ENCODE assay signal across 13 cellular contexts in the genomic region with DNA sequence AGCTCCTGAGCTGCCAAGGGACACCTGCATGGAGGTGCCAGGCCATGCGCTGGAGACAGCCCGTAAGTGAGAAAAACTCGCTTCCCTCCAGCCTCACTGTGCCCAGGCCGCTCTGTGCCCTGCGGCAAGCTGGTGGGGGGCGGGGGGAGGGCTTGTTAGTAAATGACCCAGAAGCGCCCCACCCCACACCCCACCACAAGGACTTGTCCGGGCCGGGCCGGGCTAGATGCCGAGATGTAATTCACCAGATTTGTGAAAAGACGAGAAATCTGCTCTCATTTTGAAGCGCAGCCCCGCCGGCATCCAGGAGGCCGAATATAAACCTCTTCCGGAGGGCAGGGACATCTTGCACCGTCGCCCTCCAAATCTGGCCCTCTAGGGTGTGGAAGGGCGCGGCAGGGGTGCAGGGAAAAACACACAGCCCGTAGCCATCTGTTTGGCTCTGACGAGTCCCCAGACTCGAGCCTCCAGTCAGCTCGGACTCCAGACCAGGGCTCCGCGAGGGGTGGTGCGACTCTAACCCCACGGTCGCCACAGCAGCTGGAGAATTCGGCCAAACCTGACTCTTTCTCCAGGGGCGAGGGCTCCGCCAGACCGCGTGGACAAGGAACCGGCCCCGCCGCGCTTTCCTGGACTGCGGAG. TPM values are rescaled to one million over a fixed set of nuclear protein-coding genes. Genes with fewer than 3 reads are reported as not detected.
"Had no signal": no experiment of that assay in that cellular context is flagged by ENCODE, and none has a peak within 500 bp of the region (broad histone marks: within the 10 kb centered on the region; RNA-seq: fewer than 3 reads in every experiment).

No MANE protein-coding gene starts in this region.

- H3K9me3 Mint-ChIP-seq: activated CD8-positive, alpha-beta T cell treated with anti-CD3 and anti-CD28 coated beads for 36 hours; activated T-helper 1 cell treated with anti-CD3 and anti-CD28 coated beads, Interleukin-12 subunit alpha, Interleukin-12 subunit beta, Interleukin-2, Interleukin-4 antibody, amounts not matched to agents 30 ng/mL and 10 ng/mL and 1 ng/mL, durations not matched to agents 14 hours and 24 hours and 36 hours; type B pancreatic cell had no signal

- H3K27ac ChIP-seq: heart left ventricle, left lung had no signal

- H3K27ac Mint-ChIP-seq: activated CD8-positive, alpha-beta T cell treated with anti-CD3 and anti-CD28 coated beads for 36 hours; activated T-helper 1 cell treated with anti-CD3 and anti-CD28 coated beads, Interleukin-12 subunit alpha, Interleukin-12 subunit beta, Interleukin-2, Interleukin-4 antibody, amounts not matched to agents 30 ng/mL and 10 ng/mL and 1 ng/mL, durations not matched to agents 14 hours and 24 hours and 36 hours; type B pancreatic cell had no signal

- H3K4me3 Mint-ChIP-seq: activated CD8-positive, alpha-beta T cell treated with anti-CD3 and anti-CD28 coated beads for 36 hours; activated T-helper 1 cell treated with anti-CD3 and anti-CD28 coated beads, Interleukin-12 subunit alpha, Interleukin-12 subunit beta, Interleukin-2, Interleukin-4 antibody, amounts not matched to agents 30 ng/mL and 10 ng/mL and 1 ng/mL, durations not matched to agents 14 hours and 24 hours and 36 hours; type B pancreatic cell had no signal

- H3K4me3 ChIP-seq: left lung had no signal

- H3K36me3 ChIP-seq: heart left ventricle, left lung had no signal

- DNase-seq: activated CD8-positive, alpha-beta memory T cell treated with anti-CD3 and anti-CD28 coated beads, Interleukin-2, amount 50 U/mL, for 4 hours; activated CD8-positive, alpha-beta T cell treated with anti-CD3 and anti-CD28 coated beads for 36 hours; activated naive CD4-positive, alpha-beta T cell; foreskin melanocyte; heart left ventricle; left lung; right cardiac atrium; stimulated activated naive CD4-positive, alpha-beta T cell treated with Interleukin-2 at 50 U/mL for 16 hours had no signal

- ATAC-seq: activated CD8-positive, alpha-beta T cell treated with anti-CD3 and anti-CD28 coated beads for 36 hours; heart left ventricle; left lung; right cardiac atrium had no signal

- H3K36me3 Mint-ChIP-seq: type B pancreatic cell had no signal

RNA-seq across cellular contexts. Expression of a gene that starts 14.8 kb away (rescaled TPM):
- total RNA-seq: activated CD8-positive, alpha-beta T cell treated with anti-CD3 and anti-CD28 coated beads for 36 hours; activated T-helper 1 cell treated with anti-CD3 and anti-CD28 coated beads, Interleukin-12 subunit alpha, Interleukin-12 subunit beta, Interleukin-2, Interleukin-4 antibody, amounts not matched to agents 30 ng/mL and 10 ng/mL and 1 ng/mL, durations not matched to agents 14 hours and 24 hours and 36 hours; astrocyte; left lung; myocyte had no signal
- polyA plus RNA-seq: keratinocyte had no signal
